In genomic region chr6:127300411-127300810, GRCh38 we compare ENCODE assay signal across 13 cellular contexts. TPM values are rescaled to one million over a fixed set of nuclear protein-coding genes. Genes with fewer than 3 reads are reported as not detected.
A peak's percentile ranks its signal among the peaks of the same experiment; 100 is the strongest.
DNase-seq lines count a peak whose midpoint lies in the region; ATAC-seq, FAIRE-seq and TF ChIP-seq lines count a peak whose summit lies in the region.
"Had no signal": no experiment of that assay in that cellular context is flagged by ENCODE, and none has a peak within 500 bp of the region (broad histone marks: within the 10 kb centered on the region; RNA-seq: fewer than 3 reads in every experiment).

No MANE protein-coding gene starts in this region.

- CTCF ChIA-PET in endothelial cell of umbilical vein (lab: Charles Lee), result interaction anchor here (1.1 to 5.7 kb wide), 14 partner anchors 9 to 389 kb away, joined by 3 to 93 read pairs (median 8); partner anchors contain the start of genes ECHDC1, KIAA0408 and RNF146
- CTCF ChIA-PET in Calu3 (lab: Charles Lee), result no interaction called here

- H3K36me3 ChIP-seq in MG63 (peaks cover 21% of the 10 kb centered on the region), endothelial cell of umbilical vein (ENCODE audit: control insufficient read depth in 2 of 2, extremely low read depth in 1 of 2, insufficient read depth in 2 of 2, low read length in 2 of 2) (no peaks in the 10 kb centered on the region), neuronal stem cell (replicated peaks in 1 of 2; ENCODE audit: control insufficient read depth in 2 of 2, insufficient read depth in 2 of 2, low read length in 2 of 2) (peaks cover 0 to 79% of the 10 kb centered on the region in 2 donors)
- H3K36me3 ChIP-seq: ascending aorta had no signal

- no peaks in the 10 kb centered on the region for H3K79me2 ChIP-seq in endothelial cell of umbilical vein (ENCODE audit: control insufficient read depth, insufficient read depth, low read length)

- no peak overlapping the region for H2AFZ ChIP-seq in endothelial cell of umbilical vein (ENCODE audit: low read depth, low read length)
- no peak overlapping the region for H2AFZ ChIP-seq in neuronal stem cell (ENCODE audit: low read length)

- H2BK12ac ChIP-seq in neuronal stem cell (ENCODE audit: low read length), result no peak overlapping the region

- H4K8ac ChIP-seq in neuronal stem cell (ENCODE audit: low read depth, low read length), result no peak overlapping the region

- H4K20me1 ChIP-seq in endothelial cell of umbilical vein (replicated peaks; ENCODE audit: control insufficient read depth, extremely low read depth, insufficient read depth, low read length), result peaks cover 7% of the 10 kb centered on the region

- peaks cover 29% of the 10 kb centered on the region for H3K4me1 ChIP-seq in endothelial cell of umbilical vein (ENCODE audit: control insufficient read depth, extremely low read depth, insufficient read depth, low read length)
- no peaks in the 10 kb centered on the region for H3K4me1 ChIP-seq in neuronal stem cell (ENCODE audit: control insufficient read depth in 2 of 2, insufficient read depth in 1 of 2, low read depth in 1 of 2, low read length in 2 of 2)

- H3K27ac Mint-ChIP-seq in Calu3 (ENCODE audit: unreplicated experiment), result no peak overlapping the region

- H2BK120ac ChIP-seq in neuronal stem cell (ENCODE audit: low read depth, low read length), result no peak overlapping the region

- H2BK15ac ChIP-seq in neuronal stem cell (ENCODE audit: low read length), result no peak overlapping the region

- no peak for TF ChIP-seq CTCF in D721Med (IDR thresholded peaks at IDR 0.05; ENCODE audit: insufficient read depth, missing control alignments)
- no peak for TF ChIP-seq CTCF in endothelial cell of umbilical vein (IDR thresholded peaks at IDR 0.05; ENCODE audit: extremely low read depth in 1 of 2, insufficient read depth in 1 of 2, low read depth in 1 of 2, low read length in 2 of 2)
- no peak for TF ChIP-seq CTCF in Calu3 (IDR thresholded peaks at IDR 0.05; ENCODE audit: unreplicated experiment)

- no peak overlapping the region for H3K4me2 ChIP-seq in endothelial cell of umbilical vein (ENCODE audit: insufficient read depth, low read length)
- peak overlapping the region; percentile 11 for H3K4me2 ChIP-seq in neuronal stem cell (ENCODE audit: insufficient read depth, low read length, poor library complexity, severe bottlenecking)

- no peak overlapping the region for H3K23ac ChIP-seq in neuronal stem cell (ENCODE audit: low read depth, low read length, poor library complexity)

- peak; percentile 16 for FAIRE-seq in D721Med (lab: Jason Lieb, UNC)
- FAIRE-seq in endothelial cell of umbilical vein (lab: Jason Lieb, UNC), result no peak

- H3K9ac ChIP-seq in endothelial cell of umbilical vein (replicated peaks; ENCODE audit: extremely low read depth, insufficient read depth, low read length), result no peak overlapping the region
- no peak overlapping the region for H3K9ac ChIP-seq in neuronal stem cell (ENCODE audit: low read depth, low read length, poor library complexity)

- H3K4me3 Mint-ChIP-seq in Calu3 (ENCODE audit: low read depth, unreplicated experiment), result no peak overlapping the region

- no peak for TF ChIP-seq POLR2A in endothelial cell of umbilical vein (IDR thresholded peaks at IDR 0.05; ENCODE audit: low read depth, low read length)

- no peaks in the 10 kb centered on the region for H3K36me3 Mint-ChIP-seq in Calu3 (ENCODE audit: insufficient read depth, unreplicated experiment)

- DNase-seq in D721Med (ENCODE audit: insufficient read length, low spot score) (no peak), MG63 (peak; percentile 62), endothelial cell of umbilical vein (ENCODE audit: low read depth, low spot score) (peak; percentile 65), neuronal stem cell (ENCODE audit: low spot score) (no peak), Calu3 (no peak), NCI-H446 treated with DMSO at 0.1 percent for 48 hours (lab: John Stamatoyannopoulos, UW) (no peak)
- DNase-seq in activated CD8-positive, alpha-beta memory T cell treated with anti-CD3 and anti-CD28 coated beads, Interleukin-2, amount 50 U/mL, for 48 hours, result no peak
- DNase-seq: activated CD4-positive, alpha-beta T cell treated with anti-CD3 and anti-CD28 coated beads, Interleukin-2, amount 50 U/mL, for 1 hour; GDM1; Kasumi-1; OCI-M1 had no signal

- ATAC-seq in HG02981 (IDR thresholded peaks at IDR 0.05; ENCODE audit: unreplicated experiment), result no peak

- H3K27me3 Mint-ChIP-seq in Calu3 (ENCODE audit: unreplicated experiment), result no peaks in the 10 kb centered on the region

- H3K4me3 ChIP-seq in MG63 (no peak overlapping the region), endothelial cell of umbilical vein (replicated peaks in 1 of 3; ENCODE audit: insufficient read depth in 1 of 3, low read depth in 1 of 3, low read length in 3 of 3) (no peak overlapping the region), neuronal stem cell (ENCODE audit: low read length in 2 of 2) (no peak overlapping the region)
- H3K4me3 ChIP-seq: ascending aorta had no signal

- H3K9me3 Mint-ChIP-seq in Calu3 (ENCODE audit: low read depth, unreplicated experiment), result no peaks in the 10 kb centered on the region

- no peak overlapping the region for H3K4ac ChIP-seq in neuronal stem cell (ENCODE audit: low read length)

- POLR2A ChIA-PET in endothelial cell of umbilical vein (lab: Charles Lee), result interaction anchor here (0.7 kb wide), 1 partner anchor 34 kb away, joined by 3 read pairs; the partner anchor contains the start of gene RNF146

- H3K9me3 ChIP-seq in MG63, result no peaks in the 10 kb centered on the region
- H3K9me3 ChIP-seq in endothelial cell of umbilical vein (replicated peaks; ENCODE audit: control insufficient read depth, insufficient read depth, low read length), result no peaks in the 10 kb centered on the region
- peaks cover 0 to 19% of the 10 kb centered on the region in 2 donors for H3K9me3 ChIP-seq in neuronal stem cell (replicated peaks in 1 of 2; ENCODE audit: control insufficient read depth in 2 of 2, insufficient read depth in 1 of 2, low read depth in 1 of 2, low read length in 2 of 2)
- H3K9me3 ChIP-seq: ascending aorta had no signal

- H3K18ac ChIP-seq in neuronal stem cell (ENCODE audit: low read length), result no peak overlapping the region

- H3K27ac ChIP-seq in endothelial cell of umbilical vein (ENCODE audit: insufficient read depth, low read depth, low read length) (no peak overlapping the region), neuronal stem cell (replicated peaks; ENCODE audit: low read length) (no peak overlapping the region)

- H3K27me3 ChIP-seq in MG63, result no peaks in the 10 kb centered on the region
- H3K27me3 ChIP-seq in endothelial cell of umbilical vein (ENCODE audit: control insufficient read depth in 2 of 2, insufficient read depth in 2 of 2, low read length in 2 of 2), result no peaks in the 10 kb centered on the region
- no peaks in the 10 kb centered on the region for H3K27me3 ChIP-seq in neuronal stem cell (ENCODE audit: control insufficient read depth in 3 of 3, insufficient read depth in 3 of 3, low read depth in 1 of 3, low read length in 3 of 3)
- H3K27me3 ChIP-seq: ascending aorta had no signal

- no peak overlapping the region for H3K14ac ChIP-seq in neuronal stem cell (ENCODE audit: low read length)

- intact Hi-C loops in endothelial cell of umbilical vein (cut with micrococcal nuclease), result loop anchor here (2.0 kb wide), 1 partner anchor 34 kb away; the partner anchor contains the start of gene RNF146
- intact Hi-C loops in Calu3 (cut with micrococcal nuclease; ENCODE audit: unreplicated experiment), result loop anchor here (5.0 kb wide), 1 partner anchor 237 kb away; no protein-coding TSS in a partner anchor

- H3K79me1 ChIP-seq in neuronal stem cell (ENCODE audit: low read depth, low read length), result no peaks in the 10 kb centered on the region

- dilution Hi-C loops in endothelial cell of umbilical vein (cut with MboI; ENCODE audit: extremely low pct_ligation_motif_present, low sequenced_read_pairs), result no loop called here

- no peaks in the 10 kb centered on the region for H3K9me1 ChIP-seq in endothelial cell of umbilical vein (replicated peaks; ENCODE audit: control insufficient read depth, extremely low read depth, insufficient read depth, low read length)

- BruUV-seq in endothelial cell of umbilical vein (replicated peaks; lab: Mats Ljungman, UMichigan) (no TSS peak), Calu3 (replicated peaks; lab: Mats Ljungman, UMichigan) (no TSS peak)

- H4K91ac ChIP-seq in neuronal stem cell (ENCODE audit: low read depth, low read length, poor library complexity), result no peak overlapping the region

- H3K4me1 Mint-ChIP-seq in Calu3 (ENCODE audit: low read depth, unreplicated experiment), result no peaks in the 10 kb centered on the region

- no peak overlapping the region for H2AK5ac ChIP-seq in neuronal stem cell (ENCODE audit: low read depth, low read length)

- H2BK5ac ChIP-seq in neuronal stem cell (ENCODE audit: low read length), result no peak overlapping the region

TF ChIP-seq in endothelial cell of umbilical vein, 7 proteins besides CTCF, POLR2A, EP300 and RAD21 (continues in another document):
- TF ChIP-seq FOS (IDR thresholded peaks at IDR 0.05; ENCODE audit: borderline replicate concordance, insufficient read depth, low read length), result peak; percentile 40

RNA-seq across cellular contexts. Expression of gene RNF146, which starts 33.7 kb away (rescaled TPM):
- total RNA-seq in MG63 (2014; rRNA removed; shearing (Covaris generic); ENCODE audit: low replicate concordance), result 18.1 and 20.4 TPM in 2 replicates
- 43.8 and 48.1 TPM in 2 replicates for total RNA-seq in endothelial cell of umbilical vein
- 29.2 and 37.5 TPM in 2 replicates for polyA plus RNA-seq in endothelial cell of umbilical vein
- polyA plus RNA-seq in endothelial cell of umbilical vein (2011; cell fraction: cytosol; rRNA removed), result 30.4 and 37.1 TPM in 2 replicates
- 140 and 180 TPM in 2 replicates for polyA plus RNA-seq in endothelial cell of umbilical vein (2011; cell fraction: nucleus; rRNA removed)
- polyA plus RNA-seq in endothelial cell of umbilical vein (2012), result 37.9 and 43.5 TPM in 2 replicates
- polyA minus RNA-seq in endothelial cell of umbilical vein, result 40.6 and 43.6 TPM in 2 replicates
- polyA minus RNA-seq in endothelial cell of umbilical vein (2011; cell fraction: cytosol; rRNA and poly(A)+ RNA removed), result 3.3 TPM
- 50.2 and 88.2 TPM in 2 replicates for polyA minus RNA-seq in endothelial cell of umbilical vein (2011; cell fraction: nucleus; rRNA and poly(A)+ RNA removed)
- 31.7 TPM for polyA plus RNA-seq in neuronal stem cell (2013, experiment 1 of 2)
- 32.4 TPM for polyA plus RNA-seq in neuronal stem cell (2013, experiment 2 of 2)
- 21.9 and 24.1 TPM in 2 replicates for total RNA-seq in Calu3 (2022)

RNA-seq across cellular contexts. Expression of gene ECHDC1, which starts 43.0 kb away (rescaled TPM):
- total RNA-seq in MG63 (2014; rRNA removed; shearing (Covaris generic); ENCODE audit: low replicate concordance), result 18.1 and 21.8 TPM in 2 replicates
- total RNA-seq in endothelial cell of umbilical vein, result 36.7 and 36.8 TPM in 2 replicates
- 5.1 and 8.1 TPM in 2 replicates for polyA plus RNA-seq in endothelial cell of umbilical vein
- 17.2 and 18.6 TPM in 2 replicates for polyA plus RNA-seq in endothelial cell of umbilical vein (2011; cell fraction: cytosol; rRNA removed)
- 14.6 and 19.4 TPM in 2 replicates for polyA plus RNA-seq in endothelial cell of umbilical vein (2011; cell fraction: nucleus; rRNA removed)
- 29.9 and 48.7 TPM in 2 replicates for polyA plus RNA-seq in endothelial cell of umbilical vein (2012)
- polyA minus RNA-seq in endothelial cell of umbilical vein, result 7.2 and 15.2 TPM in 2 replicates
- 27.7 TPM for polyA minus RNA-seq in endothelial cell of umbilical vein (2011; cell fraction: cytosol; rRNA and poly(A)+ RNA removed)
- polyA minus RNA-seq in endothelial cell of umbilical vein (2011; cell fraction: nucleus; rRNA and poly(A)+ RNA removed), result 25.1 and 33.0 TPM in 2 replicates
- 50.8 TPM for polyA plus RNA-seq in neuronal stem cell (2013, experiment 1 of 2)
- 49.0 TPM for polyA plus RNA-seq in neuronal stem cell (2013, experiment 2 of 2)
- 30.3 and 42.5 TPM in 2 replicates for total RNA-seq in Calu3 (2022)

Comparison
In these comparisons a context has a peak if more than half of its experiments do, and no peak if none do; other contexts are left out.
1. DNase-seq: peak in MG63 (single experiment) and endothelial cell of umbilical vein (single experiment); none in D721Med (single experiment), neuronal stem cell (single experiment), activated CD8-positive, alpha-beta memory T cell treated with anti-CD3 and anti-CD28 coated beads, Interleukin-2, amount 50 U/mL, for 48 hours (single experiment), Calu3 (single experiment) and NCI-H446 treated with DMSO at 0.1 percent for 48 hours (single experiment).